Comparison of ENCODE assay signal across 1 cellular context in the genomic region with DNA sequence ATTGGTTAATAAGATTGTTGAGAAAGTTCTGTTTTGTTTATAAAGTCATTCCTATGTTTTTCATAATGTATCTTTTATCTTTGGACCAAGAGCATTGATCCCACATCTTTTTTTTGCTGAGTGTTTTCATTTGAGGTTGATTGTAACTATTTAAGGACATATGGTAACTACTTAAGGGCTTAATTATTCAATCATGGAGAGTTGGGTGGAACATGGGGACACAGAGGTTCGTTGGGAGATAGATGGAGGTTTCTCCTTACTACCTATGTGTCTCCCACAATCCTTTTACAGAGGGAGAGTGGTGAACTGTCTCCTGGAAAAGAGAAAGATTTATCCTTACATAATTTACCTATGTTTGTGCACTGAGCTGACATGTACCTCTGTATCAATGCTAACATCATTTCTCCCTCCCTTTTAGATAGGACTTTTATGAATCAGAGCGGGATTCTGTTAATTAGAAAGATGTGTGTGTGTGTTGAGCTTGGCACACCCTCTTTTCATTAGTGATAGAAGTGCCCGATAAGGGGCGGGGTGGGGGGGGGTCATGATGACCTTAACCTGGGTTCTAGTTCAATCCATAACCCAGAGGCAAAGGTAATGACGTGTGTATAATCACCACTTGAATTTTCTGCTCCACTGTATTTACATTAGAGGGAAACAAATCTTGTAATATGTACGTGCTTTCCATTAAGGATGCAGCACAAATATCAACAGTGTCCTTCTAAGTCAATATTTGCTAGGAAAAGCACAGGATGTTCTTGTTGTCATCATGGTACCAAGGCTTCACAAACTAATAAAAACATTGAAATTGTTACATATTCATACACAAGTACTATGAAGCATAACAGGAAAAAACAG.
A peak's percentile ranks its signal among the peaks of the same experiment; 100 is the strongest.
TF ChIP-seq lines count a peak whose summit lies in the region.

No MANE protein-coding gene starts in this region.

TF ChIP-seq in HepG2, 621 proteins besides CTCF, POLR2A, EP300 and RAD21 (continued from another document and continues in another):
- no peak for TF ChIP-seq ZNF781 (CRISPR knock-in tag; IDR thresholded peaks at IDR 0.05; ENCODE audit: borderline replicate concordance, not compliant biosample characterization)
- TF ChIP-seq MBD4 (IDR thresholded peaks at IDR 0.05; ENCODE audit: borderline replicate concordance, low read length) = peak; percentile 49; the same call in 1 of the 2 replicates
- TF ChIP-seq ZFY (CRISPR knock-in tag; IDR thresholded peaks at IDR 0.05) = no peak
- TF ChIP-seq, protein P1, sequence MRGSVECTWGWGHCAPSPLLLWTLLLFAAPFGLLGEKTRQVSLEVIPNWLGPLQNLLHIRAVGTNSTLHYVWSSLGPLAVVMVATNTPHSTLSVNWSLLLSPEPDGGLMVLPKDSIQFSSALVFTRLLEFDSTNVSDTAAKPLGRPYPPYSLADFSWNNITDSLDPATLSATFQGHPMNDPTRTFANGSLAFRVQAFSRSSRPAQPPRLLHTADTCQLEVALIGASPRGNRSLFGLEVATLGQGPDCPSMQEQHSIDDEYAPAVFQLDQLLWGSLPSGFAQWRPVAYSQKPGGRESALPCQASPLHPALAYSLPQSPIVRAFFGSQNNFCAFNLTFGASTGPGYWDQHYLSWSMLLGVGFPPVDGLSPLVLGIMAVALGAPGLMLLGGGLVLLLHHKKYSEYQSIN (CRISPR knock-in tag; IDR thresholded peaks at IDR 0.05; ENCODE audit: borderline replicate concordance) = no peak
- TF ChIP-seq, protein P2, sequence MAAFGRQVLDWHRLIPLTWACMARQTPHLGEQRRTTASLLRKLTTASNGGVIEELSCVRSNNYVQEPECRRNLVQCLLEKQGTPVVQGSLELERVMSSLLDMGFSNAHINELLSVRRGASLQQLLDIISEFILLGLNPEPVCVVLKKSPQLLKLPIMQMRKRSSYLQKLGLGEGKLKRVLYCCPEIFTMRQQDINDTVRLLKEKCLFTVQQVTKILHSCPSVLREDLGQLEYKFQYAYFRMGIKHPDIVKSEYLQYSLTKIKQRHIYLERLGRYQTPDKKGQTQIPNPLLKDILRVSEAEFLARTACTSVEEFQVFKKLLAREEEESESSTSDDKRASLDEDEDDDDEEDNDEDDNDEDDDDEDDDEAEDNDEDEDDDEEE (CRISPR knock-in tag; IDR thresholded peaks at IDR 0.05) = no peak
- TF ChIP-seq, protein P3, sequence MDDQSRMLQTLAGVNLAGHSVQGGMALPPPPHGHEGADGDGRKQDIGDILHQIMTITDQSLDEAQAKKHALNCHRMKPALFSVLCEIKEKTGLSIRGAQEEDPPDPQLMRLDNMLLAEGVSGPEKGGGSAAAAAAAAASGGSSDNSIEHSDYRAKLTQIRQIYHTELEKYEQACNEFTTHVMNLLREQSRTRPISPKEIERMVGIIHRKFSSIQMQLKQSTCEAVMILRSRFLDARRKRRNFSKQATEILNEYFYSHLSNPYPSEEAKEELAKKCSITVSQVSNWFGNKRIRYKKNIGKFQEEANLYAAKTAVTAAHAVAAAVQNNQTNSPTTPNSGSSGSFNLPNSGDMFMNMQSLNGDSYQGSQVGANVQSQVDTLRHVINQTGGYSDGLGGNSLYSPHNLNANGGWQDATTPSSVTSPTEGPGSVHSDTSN (CRISPR knock-in tag; IDR thresholded peaks at IDR 0.05; ENCODE audit: borderline replicate concordance) = no peak
- TF ChIP-seq ATRX (CRISPR knock-in tag; IDR thresholded peaks at IDR 0.05; ENCODE audit: borderline replicate concordance) = no peak
- TF ChIP-seq ZFP90 (CRISPR knock-in tag; IDR thresholded peaks at IDR 0.05; ENCODE audit: borderline replicate concordance) = no peak
- TF ChIP-seq KLF16 (CRISPR knock-in tag; IDR thresholded peaks at IDR 0.05) = peak in 1 of 2 experiments; percentile 81; a peak in 2 of 4 replicates
- TF ChIP-seq, protein P4, sequence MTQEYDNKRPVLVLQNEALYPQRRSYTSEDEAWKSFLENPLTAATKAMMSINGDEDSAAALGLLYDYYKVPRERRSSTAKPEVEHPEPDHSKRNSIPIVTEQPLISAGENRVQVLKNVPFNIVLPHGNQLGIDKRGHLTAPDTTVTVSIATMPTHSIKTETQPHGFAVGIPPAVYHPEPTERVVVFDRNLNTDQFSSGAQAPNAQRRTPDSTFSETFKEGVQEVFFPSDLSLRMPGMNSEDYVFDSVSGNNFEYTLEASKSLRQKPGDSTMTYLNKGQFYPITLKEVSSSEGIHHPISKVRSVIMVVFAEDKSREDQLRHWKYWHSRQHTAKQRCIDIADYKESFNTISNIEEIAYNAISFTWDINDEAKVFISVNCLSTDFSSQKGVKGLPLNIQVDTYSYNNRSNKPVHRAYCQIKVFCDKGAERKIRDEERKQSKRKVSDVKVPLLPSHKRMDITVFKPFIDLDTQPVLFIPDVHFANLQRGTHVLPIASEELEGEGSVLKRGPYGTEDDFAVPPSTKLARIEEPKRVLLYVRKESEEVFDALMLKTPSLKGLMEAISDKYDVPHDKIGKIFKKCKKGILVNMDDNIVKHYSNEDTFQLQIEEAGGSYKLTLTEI (CRISPR knock-in tag; conservative IDR thresholded peaks at IDR 0.05) = no peak
- no peak for TF ChIP-seq NFYC (CRISPR knock-in tag; IDR thresholded peaks at IDR 0.05)
- TF ChIP-seq, protein P5, sequence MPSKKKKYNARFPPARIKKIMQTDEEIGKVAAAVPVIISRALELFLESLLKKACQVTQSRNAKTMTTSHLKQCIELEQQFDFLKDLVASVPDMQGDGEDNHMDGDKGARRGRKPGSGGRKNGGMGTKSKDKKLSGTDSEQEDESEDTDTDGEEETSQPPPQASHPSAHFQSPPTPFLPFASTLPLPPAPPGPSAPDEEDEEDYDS (CRISPR knock-in tag; IDR thresholded peaks at IDR 0.05) = no peak
- TF ChIP-seq, protein P6, sequence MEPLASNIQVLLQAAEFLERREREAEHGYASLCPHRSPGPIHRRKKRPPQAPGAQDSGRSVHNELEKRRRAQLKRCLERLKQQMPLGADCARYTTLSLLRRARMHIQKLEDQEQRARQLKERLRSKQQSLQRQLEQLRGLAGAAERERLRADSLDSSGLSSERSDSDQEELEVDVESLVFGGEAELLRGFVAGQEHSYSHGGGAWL (CRISPR knock-in tag; IDR thresholded peaks at IDR 0.05) = no peak
- TF ChIP-seq NCOA1 (CRISPR knock-in tag; IDR thresholded peaks at IDR 0.05) = no peak; the same call in 1 of the 2 replicates
- no peak for TF ChIP-seq REL (CRISPR knock-in tag; conservative IDR thresholded peaks at IDR 0.05)
- TF ChIP-seq ZNF572 (CRISPR knock-in tag; IDR thresholded peaks at IDR 0.05) = no peak
- TF ChIP-seq ZFP37 (CRISPR knock-in tag; IDR thresholded peaks at IDR 0.05; ENCODE audit: borderline replicate concordance) = no peak
- no peak for TF ChIP-seq ZNF292 (CRISPR knock-in tag; IDR thresholded peaks at IDR 0.05; ENCODE audit: borderline replicate concordance, low read depth)
- no peak for TF ChIP-seq THYN1 (CRISPR knock-in tag; IDR thresholded peaks at IDR 0.05; ENCODE audit: borderline replicate concordance, low read depth)
- TF ChIP-seq NFIC (IDR thresholded peaks at IDR 0.05; ENCODE audit: low read length) = peak; percentile 87; the same call in 1 of the 2 replicates
- TF ChIP-seq, protein P7, sequence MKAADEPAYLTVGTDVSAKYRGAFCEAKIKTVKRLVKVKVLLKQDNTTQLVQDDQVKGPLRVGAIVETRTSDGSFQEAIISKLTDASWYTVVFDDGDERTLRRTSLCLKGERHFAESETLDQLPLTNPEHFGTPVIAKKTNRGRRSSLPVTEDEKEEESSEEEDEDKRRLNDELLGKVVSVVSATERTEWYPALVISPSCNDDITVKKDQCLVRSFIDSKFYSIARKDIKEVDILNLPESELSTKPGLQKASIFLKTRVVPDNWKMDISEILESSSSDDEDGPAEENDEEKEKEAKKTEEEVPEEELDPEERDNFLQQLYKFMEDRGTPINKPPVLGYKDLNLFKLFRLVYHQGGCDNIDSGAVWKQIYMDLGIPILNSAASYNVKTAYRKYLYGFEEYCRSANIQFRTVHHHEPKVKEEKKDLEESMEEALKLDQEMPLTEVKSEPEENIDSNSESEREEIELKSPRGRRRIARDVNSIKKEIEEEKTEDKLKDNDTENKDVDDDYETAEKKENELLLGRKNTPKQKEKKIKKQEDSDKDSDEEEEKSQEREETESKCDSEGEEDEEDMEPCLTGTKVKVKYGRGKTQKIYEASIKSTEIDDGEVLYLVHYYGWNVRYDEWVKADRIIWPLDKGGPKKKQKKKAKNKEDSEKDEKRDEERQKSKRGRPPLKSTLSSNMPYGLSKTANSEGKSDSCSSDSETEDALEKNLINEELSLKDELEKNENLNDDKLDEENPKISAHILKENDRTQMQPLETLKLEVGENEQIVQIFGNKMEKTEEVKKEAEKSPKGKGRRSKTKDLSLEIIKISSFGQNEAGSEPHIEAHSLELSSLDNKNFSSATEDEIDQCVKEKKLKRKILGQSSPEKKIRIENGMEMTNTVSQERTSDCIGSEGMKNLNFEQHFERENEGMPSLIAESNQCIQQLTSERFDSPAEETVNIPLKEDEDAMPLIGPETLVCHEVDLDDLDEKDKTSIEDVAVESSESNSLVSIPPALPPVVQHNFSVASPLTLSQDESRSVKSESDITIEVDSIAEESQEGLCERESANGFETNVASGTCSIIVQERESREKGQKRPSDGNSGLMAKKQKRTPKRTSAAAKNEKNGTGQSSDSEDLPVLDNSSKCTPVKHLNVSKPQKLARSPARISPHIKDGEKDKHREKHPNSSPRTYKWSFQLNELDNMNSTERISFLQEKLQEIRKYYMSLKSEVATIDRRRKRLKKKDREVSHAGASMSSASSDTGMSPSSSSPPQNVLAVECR (CRISPR knock-in tag; IDR thresholded peaks at IDR 0.05; ENCODE audit: borderline replicate concordance) = no peak; the same call in 1 of the 2 replicates
- TF ChIP-seq, protein P8, sequence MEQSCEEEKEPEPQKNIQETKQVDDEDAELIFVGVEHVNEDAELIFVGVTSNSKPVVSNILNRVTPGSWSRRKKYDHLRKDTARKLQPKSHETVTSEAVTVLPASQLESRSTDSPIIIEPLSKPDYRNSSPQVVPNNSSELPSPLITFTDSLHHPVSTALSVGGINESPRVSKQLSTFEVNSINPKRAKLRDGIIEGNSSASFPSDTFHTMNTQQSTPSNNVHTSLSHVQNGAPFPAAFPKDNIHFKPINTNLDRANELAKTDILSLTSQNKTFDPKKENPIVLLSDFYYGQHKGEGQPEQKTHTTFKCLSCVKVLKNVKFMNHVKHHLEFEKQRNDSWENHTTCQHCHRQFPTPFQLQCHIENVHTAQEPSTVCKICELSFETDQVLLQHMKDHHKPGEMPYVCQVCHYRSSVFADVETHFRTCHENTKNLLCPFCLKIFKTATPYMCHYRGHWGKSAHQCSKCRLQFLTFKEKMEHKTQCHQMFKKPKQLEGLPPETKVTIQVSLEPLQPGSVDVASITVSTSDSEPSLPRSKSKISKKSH (CRISPR knock-in tag; IDR thresholded peaks at IDR 0.05; ENCODE audit: borderline replicate concordance) = no peak
- TF ChIP-seq, protein P9, sequence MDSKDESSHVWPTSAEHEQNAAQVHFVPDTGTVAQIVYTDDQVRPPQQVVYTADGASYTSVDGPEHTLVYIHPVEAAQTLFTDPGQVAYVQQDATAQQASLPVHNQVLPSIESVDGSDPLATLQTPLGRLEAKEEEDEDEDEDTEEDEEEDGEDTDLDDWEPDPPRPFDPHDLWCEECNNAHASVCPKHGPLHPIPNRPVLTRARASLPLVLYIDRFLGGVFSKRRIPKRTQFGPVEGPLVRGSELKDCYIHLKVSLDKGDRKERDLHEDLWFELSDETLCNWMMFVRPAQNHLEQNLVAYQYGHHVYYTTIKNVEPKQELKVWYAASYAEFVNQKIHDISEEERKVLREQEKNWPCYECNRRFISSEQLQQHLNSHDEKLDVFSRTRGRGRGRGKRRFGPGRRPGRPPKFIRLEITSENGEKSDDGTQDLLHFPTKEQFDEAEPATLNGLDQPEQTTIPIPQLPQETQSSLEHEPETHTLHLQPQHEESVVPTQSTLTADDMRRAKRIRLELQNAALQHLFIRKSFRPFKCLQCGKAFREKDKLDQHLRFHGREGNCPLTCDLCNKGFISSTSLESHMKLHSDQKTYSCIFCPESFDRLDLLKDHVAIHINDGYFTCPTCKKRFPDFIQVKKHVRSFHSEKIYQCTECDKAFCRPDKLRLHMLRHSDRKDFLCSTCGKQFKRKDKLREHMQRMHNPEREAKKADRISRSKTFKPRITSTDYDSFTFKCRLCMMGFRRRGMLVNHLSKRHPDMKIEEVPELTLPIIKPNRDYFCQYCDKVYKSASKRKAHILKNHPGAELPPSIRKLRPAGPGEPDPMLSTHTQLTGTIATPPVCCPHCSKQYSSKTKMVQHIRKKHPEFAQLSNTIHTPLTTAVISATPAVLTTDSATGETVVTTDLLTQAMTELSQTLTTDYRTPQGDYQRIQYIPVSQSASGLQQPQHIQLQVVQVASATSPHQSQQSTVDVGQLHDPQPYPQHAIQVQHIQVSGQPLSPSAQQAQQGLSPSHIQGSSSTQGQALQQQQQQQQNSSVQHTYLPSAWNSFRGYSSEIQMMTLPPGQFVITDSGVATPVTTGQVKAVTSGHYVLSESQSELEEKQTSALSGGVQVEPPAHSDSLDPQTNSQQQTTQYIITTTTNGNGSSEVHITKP (CRISPR knock-in tag; IDR thresholded peaks at IDR 0.05; ENCODE audit: low read depth) = peak; percentile 23; the same call in 1 of the 2 replicates
- no peak for TF ChIP-seq ZZZ3 (CRISPR knock-in tag; IDR thresholded peaks at IDR 0.05; ENCODE audit: borderline replicate concordance)
- no peak for TF ChIP-seq HNF4G (IDR thresholded peaks at IDR 0.05; ENCODE audit: borderline replicate concordance, low read depth, low read length)
- TF ChIP-seq HNF4G (CRISPR knock-in tag; IDR thresholded peaks at IDR 0.05; ENCODE audit: borderline replicate concordance, low read depth) = no peak; the same call in 1 of the 2 replicates
- TF ChIP-seq ZNF780A (CRISPR knock-in tag; IDR thresholded peaks at IDR 0.05) = no peak
- no peak for TF ChIP-seq ETV6 (CRISPR knock-in tag; conservative IDR thresholded peaks at IDR 0.05)
- TF ChIP-seq ARNTL (CRISPR knock-in tag; IDR thresholded peaks at IDR 0.05) = 0 out of 2 replicates have a peak, but pooled peaks have one; percentile 49
- TF ChIP-seq JUNB (CRISPR knock-in tag; IDR thresholded peaks at IDR 0.05; ENCODE audit: borderline replicate concordance) = peak; percentile 50; the same call in 1 of the 2 replicates
- no peak for TF ChIP-seq ZBTB3 (CRISPR knock-in tag; IDR thresholded peaks at IDR 0.05; ENCODE audit: borderline replicate concordance, low read depth)
- TF ChIP-seq, protein P10, sequence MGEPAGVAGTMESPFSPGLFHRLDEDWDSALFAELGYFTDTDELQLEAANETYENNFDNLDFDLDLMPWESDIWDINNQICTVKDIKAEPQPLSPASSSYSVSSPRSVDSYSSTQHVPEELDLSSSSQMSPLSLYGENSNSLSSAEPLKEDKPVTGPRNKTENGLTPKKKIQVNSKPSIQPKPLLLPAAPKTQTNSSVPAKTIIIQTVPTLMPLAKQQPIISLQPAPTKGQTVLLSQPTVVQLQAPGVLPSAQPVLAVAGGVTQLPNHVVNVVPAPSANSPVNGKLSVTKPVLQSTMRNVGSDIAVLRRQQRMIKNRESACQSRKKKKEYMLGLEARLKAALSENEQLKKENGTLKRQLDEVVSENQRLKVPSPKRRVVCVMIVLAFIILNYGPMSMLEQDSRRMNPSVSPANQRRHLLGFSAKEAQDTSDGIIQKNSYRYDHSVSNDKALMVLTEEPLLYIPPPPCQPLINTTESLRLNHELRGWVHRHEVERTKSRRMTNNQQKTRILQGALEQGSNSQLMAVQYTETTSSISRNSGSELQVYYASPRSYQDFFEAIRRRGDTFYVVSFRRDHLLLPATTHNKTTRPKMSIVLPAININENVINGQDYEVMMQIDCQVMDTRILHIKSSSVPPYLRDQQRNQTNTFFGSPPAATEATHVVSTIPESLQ (CRISPR knock-in tag; conservative IDR thresholded peaks at IDR 0.05) = no peak
- peak; percentile 97 for TF ChIP-seq NCOA2 (CRISPR knock-in tag; IDR thresholded peaks at IDR 0.05)
- TF ChIP-seq, protein P11, sequence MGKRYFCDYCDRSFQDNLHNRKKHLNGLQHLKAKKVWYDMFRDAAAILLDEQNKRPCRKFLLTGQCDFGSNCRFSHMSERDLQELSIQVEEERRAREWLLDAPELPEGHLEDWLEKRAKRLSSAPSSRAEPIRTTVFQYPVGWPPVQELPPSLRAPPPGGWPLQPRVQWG (CRISPR knock-in tag; IDR thresholded peaks at IDR 0.05; ENCODE audit: borderline replicate concordance, low read depth) = no peak
- no peak for TF ChIP-seq CBX1 (IDR thresholded peaks at IDR 0.05; ENCODE audit: low read depth)
- no peak for TF ChIP-seq ZNF530 (CRISPR knock-in tag; IDR thresholded peaks at IDR 0.05; ENCODE audit: low read depth)
- TF ChIP-seq ZNF552 (CRISPR knock-in tag; IDR thresholded peaks at IDR 0.05; ENCODE audit: borderline replicate concordance) = no peak
